8 cellular contexts compared by ENCODE assay signal in the genomic region with DNA sequence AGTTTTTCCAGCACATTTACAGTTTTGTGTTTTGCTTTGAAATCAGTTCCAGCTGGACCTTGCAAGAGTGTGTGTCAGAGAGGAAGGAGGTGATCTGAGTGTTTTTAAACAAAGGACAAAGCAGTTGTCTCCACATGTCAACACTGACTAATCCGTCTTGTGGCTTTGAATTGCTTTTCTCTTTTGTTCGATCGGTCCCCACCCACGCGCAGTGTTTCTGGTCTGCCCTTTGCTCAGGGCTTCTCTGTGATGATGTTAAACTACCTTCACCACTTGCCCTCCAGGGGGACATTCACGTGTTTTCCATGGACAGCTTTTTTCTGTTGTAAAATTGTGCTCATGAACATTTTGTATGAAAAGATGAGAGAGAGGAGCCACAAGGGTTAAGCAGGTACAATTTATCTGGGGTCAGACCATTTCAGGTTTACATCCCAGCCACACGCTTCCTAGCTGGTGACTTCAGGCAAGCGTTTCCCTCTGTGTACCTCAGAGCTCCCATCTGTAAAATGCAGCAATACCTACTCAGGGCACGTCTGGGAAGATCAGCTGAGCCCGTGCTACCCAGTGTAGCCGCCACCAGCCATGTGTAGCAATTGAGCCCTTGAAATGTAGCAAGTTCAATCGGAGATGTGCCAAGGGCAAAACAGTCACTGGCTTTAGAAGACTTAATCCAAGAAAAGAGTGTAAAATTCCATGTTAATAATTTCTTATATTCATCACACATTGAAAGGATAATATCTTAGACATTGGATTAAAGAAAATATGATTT. TPM values are rescaled to one million over a fixed set of nuclear protein-coding genes. Genes with fewer than 3 reads are reported as not detected.
DNase-seq lines count a peak whose midpoint lies in the region; FAIRE-seq and TF ChIP-seq lines count a peak whose summit lies in the region.

No MANE protein-coding gene starts in this region.

- peak overlapping the region; percentile 26; the same call in 1 of the 2 replicates for H3K27ac ChIP-seq in HUES64 (ENCODE audit: low read depth, low read length)
- peak overlapping the region; percentile 70 for H3K27ac ChIP-seq in neural progenitor cell

- peaks cover 7% of the 10 kb centered on the region for H4K20me1 ChIP-seq in neural progenitor cell (ENCODE audit: low read depth)

- H3K4me3 ChIP-seq in HUES64 (ENCODE audit: low read length) = no peak overlapping the region
- no peak overlapping the region for H3K4me3 ChIP-seq in choroid plexus epithelial cell (ENCODE audit: low read depth, low read length)
- H3K4me3 ChIP-seq in neural progenitor cell = no peak overlapping the region

- no peak overlapping the region for H3K9ac ChIP-seq in HUES64 (ENCODE audit: low read depth, low read length)
- peak overlapping the region; percentile 13 for H3K9ac ChIP-seq in neural progenitor cell

- peak overlapping the region; percentile 63 for H3K4me2 ChIP-seq in neural progenitor cell

- no peak for TF ChIP-seq POLR2A in GM12891 (IDR thresholded peaks at IDR 0.05; ENCODE audit: low read depth, low read length)

- no peaks in the 10 kb centered on the region for H3K9me3 Mint-ChIP-seq in neural progenitor cell

- FAIRE-seq in GM12891 (lab: Jason Lieb, UNC) = no peak

- no peak overlapping the region for H2AFZ ChIP-seq in neural progenitor cell (replicated peaks)

- no peaks in the 10 kb centered on the region for H3K27me3 Mint-ChIP-seq in neural progenitor cell (ENCODE audit: insufficient read depth, low read depth)

- H3F3A ChIP-seq in neural progenitor cell (ENCODE audit: low read depth) = peaks cover 16% of the 10 kb centered on the region

- 77% methylated on average over 12 of the region's 12 CpGs for WGBS in HUES64

- H3K36me3 ChIP-seq in HUES64 (ENCODE audit: insufficient read depth, low read length) (peaks cover 82% of the 10 kb centered on the region), neural progenitor cell (no peaks in the 10 kb centered on the region)

- no peaks in the 10 kb centered on the region for H3K9me3 ChIP-seq in HUES64 (ENCODE audit: insufficient read depth, low read depth, low read length)
- no peaks in the 10 kb centered on the region for H3K9me3 ChIP-seq in neural progenitor cell (ENCODE audit: low read depth)

- H3K27me3 ChIP-seq in HUES64 (ENCODE audit: insufficient read depth, low read length) (no peaks in the 10 kb centered on the region), neural progenitor cell (no peaks in the 10 kb centered on the region)

- peak overlapping the region; percentile 63 for H3K4me3 Mint-ChIP-seq in neural progenitor cell

- H3K4me1 ChIP-seq in HUES64 (ENCODE audit: insufficient read depth, low read length) = peaks cover 3% of the 10 kb centered on the region; the same call in 1 of the 2 replicates
- H3K4me1 ChIP-seq in neural progenitor cell = peaks cover 13% of the 10 kb centered on the region

- H3K4me1 Mint-ChIP-seq in neural progenitor cell = peaks cover 13% of the 10 kb centered on the region

- DNase-seq in AG20443 (ENCODE audit: low spot score) (peak; percentile 53), choroid plexus epithelial cell (ENCODE audit: low read depth) (peak; percentile 31), neural progenitor cell (ENCODE audit: low spot score) (peak; percentile 78), HuH-7 (ENCODE audit: low spot score) (no peak), NCI-H774 (lab: John Stamatoyannopoulos, UW) (no peak), GM12891 (ENCODE audit: insufficient read length, low spot score) (no peak), NCI-H1417 treated with DMSO at 0.1 percent for 48 hours (lab: John Stamatoyannopoulos, UW) (no peak)

- peak; percentile 35 for TF ChIP-seq CTCF in choroid plexus epithelial cell (conservative IDR thresholded peaks at IDR 0.05; ENCODE audit: low read depth, low read length)
- TF ChIP-seq CTCF in neural progenitor cell (IDR thresholded peaks at IDR 0.05) = peak; percentile 46

- H3K27ac Mint-ChIP-seq in neural progenitor cell = peak overlapping the region; percentile 89

- H3K79me2 ChIP-seq in neural progenitor cell (ENCODE audit: low read depth) = no peaks in the 10 kb centered on the region

- peaks cover 55% of the 10 kb centered on the region for H3K36me3 Mint-ChIP-seq in neural progenitor cell

TF ChIP-seq in GM12891, 5 proteins besides CTCF, POLR2A, EP300 and RAD21:
- TF ChIP-seq PAX5 (IDR thresholded peaks at IDR 0.05; ENCODE audit: insufficient read depth, low read length, severe bottlenecking) = no peak
- TF ChIP-seq POU2F2 (IDR thresholded peaks at IDR 0.05; ENCODE audit: low read depth, low read length) = no peak
- no peak for TF ChIP-seq POLR2AphosphoS5 (IDR thresholded peaks at IDR 0.05; ENCODE audit: low read depth, low read length)
- TF ChIP-seq SPI1 (IDR thresholded peaks at IDR 0.05; ENCODE audit: low read depth, low read length) = no peak

RNA-seq across cellular contexts. Expression of a gene that starts 13.5 kb away (rescaled TPM):
- polyA plus RNA-seq in HUES64 (2013, experiment 1 of 2) = 2.8 TPM
- polyA plus RNA-seq in HUES64 (2013, experiment 2 of 2) = 4.1 TPM
- total RNA-seq in neural progenitor cell (ENCODE audit: low replicate concordance) = not detected in 2 replicates
- 3.1 TPM for polyA plus RNA-seq in GM12891 (2012; ENCODE audit: low read depth, missing spikeins)

RNA-seq across cellular contexts. Expression of a gene that starts 46.1 kb away (rescaled TPM):
- 80.5 TPM for polyA plus RNA-seq in HUES64 (2013, experiment 1 of 2)
- 73.7 TPM for polyA plus RNA-seq in HUES64 (2013, experiment 2 of 2)
- 40.0 and 88.9 TPM in 2 replicates for total RNA-seq in neural progenitor cell (ENCODE audit: low replicate concordance)
- 77.0 TPM for polyA plus RNA-seq in GM12891 (2012; ENCODE audit: low read depth, missing spikeins)

RNA-seq across cellular contexts. Expression of a gene that starts 46.4 kb away (rescaled TPM):
- 5.1 TPM for polyA plus RNA-seq in HUES64 (2013, experiment 1 of 2)
- 6.9 TPM for polyA plus RNA-seq in HUES64 (2013, experiment 2 of 2)
- total RNA-seq in neural progenitor cell (ENCODE audit: low replicate concordance) = 0.36 and 4.2 TPM in 2 replicates
- polyA plus RNA-seq in GM12891 (2012; ENCODE audit: low read depth, missing spikeins) = 4.7 TPM

Comparison
In these comparisons a context has a peak if more than half of its experiments do, and no peak if none do; other contexts are left out.
1. DNase-seq: peak in AG20443 (single experiment), choroid plexus epithelial cell (single experiment) and neural progenitor cell (single experiment); none in HuH-7 (single experiment), NCI-H774 (single experiment), GM12891 (single experiment) and NCI-H1417 treated with DMSO at 0.1 percent for 48 hours (single experiment).